ENCODE assay signal across 29 cellular contexts in genomic region chr2:69776886-69777777, GRCh38. TPM values are rescaled to one million over a fixed set of nuclear protein-coding genes. Genes with fewer than 3 reads are reported as not detected.
A peak's percentile ranks its signal among the peaks of the same experiment; 100 is the strongest.
DNase-seq lines count a peak whose midpoint lies in the region; ATAC-seq, FAIRE-seq and TF ChIP-seq lines count a peak whose summit lies in the region.
"Had no signal": no experiment of that assay in that cellular context is flagged by ENCODE, and none has a peak within 500 bp of the region (broad histone marks: within the 10 kb centered on the region; RNA-seq: fewer than 3 reads in every experiment).

No MANE protein-coding gene starts in this region.

- BruUV-seq in HepG2 (replicated peaks; lab: Mats Ljungman, UMichigan): no TSS peak

- no peak overlapping the region for H2AFZ ChIP-seq in HepG2 (ENCODE audit: low read length)

- in situ Hi-C loops in HepG2 (cut with HindIII; ENCODE audit: extremely low pct_ligation_motif_present, low pct_unique_long_range_greater_than_20kb): no loop called here

- no peak for TF ChIP-seq RAD21 in HepG2 (CRISPR knock-in tag; IDR thresholded peaks at IDR 0.05)

- H3K4me1 Mint-ChIP-seq in effector memory CD8-positive, alpha-beta T cell (ENCODE audit: low read depth in 2 of 2): peaks cover 22 to 33% of the 10 kb centered on the region in 2 donors

- no peaks in the 10 kb centered on the region for H3K27me3 Mint-ChIP-seq in effector memory CD8-positive, alpha-beta T cell
- H3K27me3 Mint-ChIP-seq: CD4-positive, CD25-positive, alpha-beta regulatory T cell had no signal

- H3K4me3 ChIP-seq in HepG2 (replicated peaks in 1 of 3; ENCODE audit: insufficient read depth in 1 of 3, low read depth in 2 of 3, low read length in 3 of 3) (no peak overlapping the region), right lobe of liver (no peak overlapping the region)
- H3K4me3 ChIP-seq: adrenal gland, dorsolateral prefrontal cortex, left ventricle myocardium inferior, psoas muscle had no signal

- H3K9ac ChIP-seq in HepG2 (ENCODE audit: insufficient read depth, low read depth, low read length): no peak overlapping the region

- no peak overlapping the region for H3K4me2 ChIP-seq in HepG2 (ENCODE audit: low read depth, low read length)

- ATAC-seq in HepG2: no peak
- ATAC-seq in right lobe of liver: no peak
- ATAC-seq in effector memory CD8-positive, alpha-beta T cell (replicated peaks): no peak
- no peak for ATAC-seq in left lobe of liver
- ATAC-seq in GM21381 (IDR thresholded peaks at IDR 0.05; ENCODE audit: unreplicated experiment): no peak
- no peak for ATAC-seq in HG03108 (IDR thresholded peaks at IDR 0.05; ENCODE audit: unreplicated experiment)
- ATAC-seq: activated CD8-positive, alpha-beta T cell treated with anti-CD3 and anti-CD28 coated beads, Interleukin-2, amount 10 ng/mL, durations not matched to agents 7 days and 5 days; psoas muscle had no signal

- peaks cover 3% of the 10 kb centered on the region for H3K36me3 Mint-ChIP-seq in effector memory CD8-positive, alpha-beta T cell (ENCODE audit: insufficient read depth)

- peaks cover 3% of the 10 kb centered on the region for H3K79me2 ChIP-seq in HepG2 (ENCODE audit: insufficient read depth, low read length)

- H4K20me1 ChIP-seq in HepG2 (ENCODE audit: insufficient read depth, low read length): peaks cover 6% of the 10 kb centered on the region; the same call in 1 of the 2 replicates

- intact Hi-C loops in HepG2 (cut with micrococcal nuclease; ENCODE audit: unreplicated experiment): no loop called here
- intact Hi-C loops in right lobe of liver (cut with DNase I): no loop called here

- no peak for FAIRE-seq in HepG2 (lab: Jason Lieb, UNC)
- FAIRE-seq: D721Med, endothelial cell of umbilical vein, frontal cortex, islet of Langerhans, RCC 7860 had no signal

- H3K4me1 ChIP-seq in HepG2 (ENCODE audit: insufficient read depth, low read length) (peaks cover 52% of the 10 kb centered on the region), right lobe of liver (peaks cover 3 to 54% (median 20%) of the 10 kb centered on the region in 4 donors)
- H3K4me1 ChIP-seq: left ventricle myocardium inferior had no signal

- POLR2A ChIA-PET in HepG2 (lab: Yijun Ruan, JAX): no interaction called here

- H3K4me3 Mint-ChIP-seq in effector memory CD8-positive, alpha-beta T cell: no peak overlapping the region
- H3K4me3 Mint-ChIP-seq: activated CD8-positive, alpha-beta T cell treated with anti-CD3 and anti-CD28 coated beads, Interleukin-2, amount 10 ng/mL, durations not matched to agents 7 days and 5 days; activated naive CD4-positive, alpha-beta T cell treated with anti-CD3 and anti-CD28 coated beads for 36 hours; CD4-positive, CD25-positive, alpha-beta regulatory T cell had no signal

- no peaks in the 10 kb centered on the region for H3K27me3 ChIP-seq in HepG2 (ENCODE audit: control insufficient read depth in 1 of 2, insufficient read depth in 2 of 2, low read length in 2 of 2)
- no peaks in the 10 kb centered on the region for H3K27me3 ChIP-seq in right lobe of liver
- H3K27me3 ChIP-seq: adrenal gland, dorsolateral prefrontal cortex had no signal

- H3K27ac ChIP-seq in HepG2 (ENCODE audit: extremely low read length, insufficient read depth, low read length) (no peak overlapping the region), right lobe of liver (no peak overlapping the region)
- H3K27ac ChIP-seq: adrenal gland, dorsolateral prefrontal cortex, left ventricle myocardium inferior, psoas muscle had no signal

- H3K27ac Mint-ChIP-seq in effector memory CD8-positive, alpha-beta T cell: peak overlapping the region; percentile 75 to 86
- H3K27ac Mint-ChIP-seq: activated CD8-positive, alpha-beta T cell treated with anti-CD3 and anti-CD28 coated beads, Interleukin-2, amount 10 ng/mL, durations not matched to agents 7 days and 5 days; activated naive CD4-positive, alpha-beta T cell treated with anti-CD3 and anti-CD28 coated beads for 36 hours had no signal

- TF ChIP-seq CTCF in HepG2 (CRISPR knock-in tag; IDR thresholded peaks at IDR 0.05): no peak
- no peak for TF ChIP-seq CTCF in right lobe of liver (IDR thresholded peaks at IDR 0.05)

- CTCF ChIA-PET in HepG2 (lab: Yijun Ruan, JAX; ENCODE audit: low intra/inter-chr PET ratio, low total read pairs): no interaction called here

- no peak for TF ChIP-seq POLR2A in HepG2 (IDR thresholded peaks at IDR 0.05; ENCODE audit: insufficient read depth in 1 of 2, low read depth in 2 of 2, low read length in 2 of 2)
- no peak for TF ChIP-seq POLR2A in right lobe of liver (IDR thresholded peaks at IDR 0.05)

- DNase-seq in HepG2 (ENCODE audit: low spot score) (no peak), right lobe of liver (no peak), left lobe of liver (ENCODE audit: low spot score) (peak; percentile 10), DMS153 treated with DMSO at 0.1 percent for 48 hours (lab: John Stamatoyannopoulos, UW; ENCODE audit: unreplicated experiment) (no peak), OCI-M2 (lab: John Stamatoyannopoulos, UW; ENCODE audit: unreplicated experiment) (no peak)
- DNase-seq in effector memory CD8-positive, alpha-beta T cell: no peak
- DNase-seq: activated CD4-positive, alpha-beta T cell treated with anti-CD3 and anti-CD28 coated beads for 4 hours; activated CD8-positive, alpha-beta T cell treated with anti-CD3 and anti-CD28 coated beads, Interleukin-2, amount 10 ng/mL, durations not matched to agents 7 days and 5 days; activated naive CD4-positive, alpha-beta T cell treated with anti-CD3 and anti-CD28 coated beads for 36 hours; adrenal gland; CD4-positive, CD25-positive, alpha-beta regulatory T cell; dorsolateral prefrontal cortex; GOT3; left ventricle myocardium inferior; NCI-H1048; NCI-H1694 treated with DMSO at 0.1 percent for 48 hours; NCI-H82; nucleus accumbens; psoas muscle; SIG-M5; stimulated activated CD4-positive, alpha-beta T cell treated with anti-CD3 and anti-CD28 coated beads, Interleukin-4, amount 100 ng/mL, for 4 hours; trophoblast cell had no signal

- WGBS in HepG2 (ENCODE audit: low lambda C conversion rate): 97% methylated on average over 9 of the region's 9 CpGs
- 94% methylated on average over 9 of the region's 9 CpGs for WGBS in right lobe of liver (ENCODE audit: insufficient coverage, low coverage, low lambda C conversion rate, missing lambda C conversion rate)

- no peaks in the 10 kb centered on the region for H3K9me3 Mint-ChIP-seq in effector memory CD8-positive, alpha-beta T cell

- H3K9me3 ChIP-seq in HepG2 (ENCODE audit: low read length) (peaks cover 4% of the 10 kb centered on the region; the same call in 1 of the 2 replicates), right lobe of liver (no peaks in the 10 kb centered on the region)
- H3K9me3 ChIP-seq: adrenal gland had no signal

- H3K36me3 ChIP-seq in HepG2 (replicated peaks in 1 of 2; ENCODE audit: control insufficient read depth in 1 of 2, insufficient read depth in 2 of 2, low read length in 2 of 2): peaks cover 2 to 3% of the 10 kb centered on the region in 2 experiments; a peak in 3 of 5 replicates
- no peaks in the 10 kb centered on the region for H3K36me3 ChIP-seq in right lobe of liver
- H3K36me3 ChIP-seq: adrenal gland, left ventricle myocardium inferior had no signal

- TF ChIP-seq EP300 in HepG2 (IDR thresholded peaks at IDR 0.05; ENCODE audit: low read depth in 2 of 2, low read length in 2 of 2): no peak
- no peak for TF ChIP-seq EP300 in HepG2 (CRISPR knock-in tag; IDR thresholded peaks at IDR 0.05; ENCODE audit: borderline replicate concordance)

RNA-seq across cellular contexts. Expression of gene ANXA4, which starts 35.2 kb away (rescaled TPM):
- total RNA-seq in HepG2 (2016; rRNA removed; fragmentation: Illumina TruSeq; extraction: Trizol) (155 and 237 TPM in 2 replicates), right lobe of liver (100 to 1,000 TPM in 3 of 6 experiments, 10 to 100 TPM in 3; 53.5 to 173 (median 92.1) TPM), left lobe of liver (102 TPM)
- 17.9 and 22.8 TPM in 2 replicates for total RNA-seq in HepG2 (2016; cell fraction: cytosol; rRNA removed; fragmentation: Illumina TruSeq; extraction: Trizol; ENCODE audit: low read depth)
- 161 and 233 TPM in 2 replicates for total RNA-seq in HepG2 (2016; cell fraction: insoluble cytoplasmic fraction; rRNA removed; fragmentation: Illumina TruSeq; extraction: Trizol)
- 40.1 and 41.9 TPM in 2 replicates for total RNA-seq in HepG2 (2016; cell fraction: membrane; rRNA removed; fragmentation: Illumina TruSeq; extraction: Trizol)
- 65.6 and 74.7 TPM in 2 replicates for total RNA-seq in HepG2 (2016; cell fraction: nucleus; rRNA removed; fragmentation: Illumina TruSeq; extraction: Trizol)
- polyA plus RNA-seq in HepG2 (2011; rRNA removed): 147 and 168 TPM in 2 replicates
- 87.5 and 190 TPM in 2 replicates for polyA plus RNA-seq in HepG2 (2011; cell fraction: cytosol; rRNA removed)
- 143 and 171 TPM in 2 replicates for polyA plus RNA-seq in HepG2 (2011; cell fraction: nucleus; rRNA removed)
- 61.9 and 99.0 TPM in 2 replicates for polyA plus RNA-seq in HepG2 (2012)
- polyA plus RNA-seq in HepG2 (2016; cell fraction: cytosol; fragmentation: Illumina TruSeq; extraction: Trizol; ENCODE audit: low read depth): 31.6 and 32.5 TPM in 2 replicates
- polyA plus RNA-seq in HepG2 (2016; cell fraction: insoluble cytoplasmic fraction; fragmentation: Illumina TruSeq; extraction: Trizol; ENCODE audit: low read depth): 346 and 367 TPM in 2 replicates
- polyA plus RNA-seq in HepG2 (2016; cell fraction: membrane; fragmentation: Illumina TruSeq; extraction: Trizol; ENCODE audit: low read depth): 39.4 and 42.7 TPM in 2 replicates
- polyA plus RNA-seq in HepG2 (2016; cell fraction: nucleus; fragmentation: Illumina TruSeq; extraction: Trizol; ENCODE audit: insufficient read depth, low read depth): 146 and 162 TPM in 2 replicates
- polyA minus RNA-seq in HepG2 (2011; rRNA and poly(A)+ RNA removed; ENCODE audit: low replicate concordance): 48.3 and 195 TPM in 2 replicates
- polyA minus RNA-seq in HepG2 (2011; cell fraction: cytosol; rRNA and poly(A)+ RNA removed): 90.7 and 108 TPM in 2 replicates
- polyA minus RNA-seq in HepG2 (2011; cell fraction: nucleus; rRNA and poly(A)+ RNA removed): 70.5 and 74.0 TPM in 2 replicates

RNA-seq across cellular contexts. Expression of gene GMCL1, which starts 52.3 kb away (rescaled TPM):
- total RNA-seq in HepG2 (2016; rRNA removed; fragmentation: Illumina TruSeq; extraction: Trizol) (18.7 and 24.0 TPM in 2 replicates), right lobe of liver (10 to 100 TPM in 2 of 6 experiments, 1 to 10 TPM in 4; 5.8 to 11.4 (median 6.8) TPM), left lobe of liver (5.4 TPM)
- 4.9 and 5.0 TPM in 2 replicates for total RNA-seq in HepG2 (2016; cell fraction: cytosol; rRNA removed; fragmentation: Illumina TruSeq; extraction: Trizol; ENCODE audit: low read depth)
- total RNA-seq in HepG2 (2016; cell fraction: insoluble cytoplasmic fraction; rRNA removed; fragmentation: Illumina TruSeq; extraction: Trizol): 19.7 and 21.7 TPM in 2 replicates
- 16.6 and 19.2 TPM in 2 replicates for total RNA-seq in HepG2 (2016; cell fraction: membrane; rRNA removed; fragmentation: Illumina TruSeq; extraction: Trizol)
- 19.6 and 26.0 TPM in 2 replicates for total RNA-seq in HepG2 (2016; cell fraction: nucleus; rRNA removed; fragmentation: Illumina TruSeq; extraction: Trizol)
- 13.3 and 24.0 TPM in 2 replicates for polyA plus RNA-seq in HepG2 (2011; rRNA removed)
- 6.6 and 11.0 TPM in 2 replicates for polyA plus RNA-seq in HepG2 (2011; cell fraction: cytosol; rRNA removed)
- 6.5 and 10.4 TPM in 2 replicates for polyA plus RNA-seq in HepG2 (2011; cell fraction: nucleus; rRNA removed)
- 13.2 and 20.8 TPM in 2 replicates for polyA plus RNA-seq in HepG2 (2012)
- 3.7 and 4.0 TPM in 2 replicates for polyA plus RNA-seq in HepG2 (2016; cell fraction: cytosol; fragmentation: Illumina TruSeq; extraction: Trizol; ENCODE audit: low read depth)
- polyA plus RNA-seq in HepG2 (2016; cell fraction: insoluble cytoplasmic fraction; fragmentation: Illumina TruSeq; extraction: Trizol; ENCODE audit: low read depth): 28.8 and 30.2 TPM in 2 replicates
- 15.5 and 15.6 TPM in 2 replicates for polyA plus RNA-seq in HepG2 (2016; cell fraction: membrane; fragmentation: Illumina TruSeq; extraction: Trizol; ENCODE audit: low read depth)
- polyA plus RNA-seq in HepG2 (2016; cell fraction: nucleus; fragmentation: Illumina TruSeq; extraction: Trizol; ENCODE audit: insufficient read depth, low read depth): 30.9 and 40.5 TPM in 2 replicates
- polyA minus RNA-seq in HepG2 (2011; rRNA and poly(A)+ RNA removed; ENCODE audit: low replicate concordance): 3.9 and 9.7 TPM in 2 replicates
- polyA minus RNA-seq in HepG2 (2011; cell fraction: cytosol; rRNA and poly(A)+ RNA removed): 10.1 and 12.1 TPM in 2 replicates
- 15.8 and 18.9 TPM in 2 replicates for polyA minus RNA-seq in HepG2 (2011; cell fraction: nucleus; rRNA and poly(A)+ RNA removed)
